Comparison of ENCODE assay signal across 9 cellular contexts in the genomic region with DNA sequence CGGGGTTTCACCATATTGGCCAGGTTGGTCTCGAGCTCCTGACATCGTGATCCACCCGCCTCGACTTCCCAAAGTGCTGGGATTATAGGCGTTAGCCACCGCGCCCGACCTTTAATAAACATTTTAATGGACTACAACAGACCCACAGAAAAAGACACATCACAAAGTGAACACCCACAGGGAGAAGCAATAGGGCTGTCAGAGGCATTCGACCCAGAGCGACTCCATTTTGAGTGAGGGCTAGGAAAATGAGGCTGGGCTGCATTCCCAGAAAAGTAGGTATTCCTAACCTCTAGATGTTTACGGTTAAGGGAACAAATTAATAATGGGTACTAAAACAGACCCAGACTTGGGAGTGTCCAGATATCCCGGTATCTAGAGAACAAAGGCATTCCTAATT. TPM values are rescaled to one million over a fixed set of nuclear protein-coding genes. Genes with fewer than 3 reads are reported as not detected.
DNase-seq lines count a peak whose midpoint lies in the region; ATAC-seq, FAIRE-seq and TF ChIP-seq lines count a peak whose summit lies in the region.
"Had no signal": no experiment of that assay in that cellular context is flagged by ENCODE, and none has a peak within 500 bp of the region (broad histone marks: within the 10 kb centered on the region; RNA-seq: fewer than 3 reads in every experiment).

No MANE protein-coding gene starts in this region.

- FAIRE-seq in astrocyte (lab: Jason Lieb, UNC) = no peak

- H3K9me3 ChIP-seq in astrocyte (ENCODE audit: insufficient read depth, low read depth, low read length) = peaks cover 3% of the 10 kb centered on the region
- H3K9me3 ChIP-seq in thoracic aorta = peaks cover 22% of the 10 kb centered on the region

- peaks cover 23% of the 10 kb centered on the region for H3K4me1 Mint-ChIP-seq in activated CD8-positive, alpha-beta memory T cell treated with anti-CD3 and anti-CD28 coated beads, Interleukin-2, amount 10 ng/mL, durations not matched to agents 7 days and 5 days
- peaks cover 21% of the 10 kb centered on the region for H3K4me1 Mint-ChIP-seq in astrocyte (ENCODE audit: low read depth, unreplicated experiment)

- peak overlapping the region; percentile 90 for H3K4me3 Mint-ChIP-seq in activated CD8-positive, alpha-beta memory T cell treated with anti-CD3 and anti-CD28 coated beads, Interleukin-2, amount 10 ng/mL, durations not matched to agents 7 days and 5 days
- peak overlapping the region; percentile 92 for H3K4me3 Mint-ChIP-seq in astrocyte (ENCODE audit: unreplicated experiment)

- H3K9me3 Mint-ChIP-seq in activated CD8-positive, alpha-beta memory T cell treated with anti-CD3 and anti-CD28 coated beads, Interleukin-2, amount 10 ng/mL, durations not matched to agents 7 days and 5 days (ENCODE audit: low read depth) = peaks cover 26% of the 10 kb centered on the region
- H3K9me3 Mint-ChIP-seq in astrocyte (ENCODE audit: unreplicated experiment) = peaks cover 2% of the 10 kb centered on the region

- ATAC-seq in activated CD8-positive, alpha-beta memory T cell treated with anti-CD3 and anti-CD28 coated beads, Interleukin-2, amount 10 ng/mL, durations not matched to agents 7 days and 5 days = no peak
- no peak for ATAC-seq in thoracic aorta (ENCODE audit: insufficient number of reproducible peaks, low FRiP score, low read depth)

- H3K27ac Mint-ChIP-seq in activated CD8-positive, alpha-beta memory T cell treated with anti-CD3 and anti-CD28 coated beads, Interleukin-2, amount 10 ng/mL, durations not matched to agents 7 days and 5 days = peak overlapping the region; percentile 84
- peak overlapping the region; percentile 86 for H3K27ac Mint-ChIP-seq in astrocyte (ENCODE audit: unreplicated experiment)

- peak overlapping the region; percentile 75 for H2AFZ ChIP-seq in astrocyte (ENCODE audit: low read depth, low read length)

- peaks cover 54% of the 10 kb centered on the region for H3K79me2 ChIP-seq in astrocyte (ENCODE audit: insufficient read depth, low read length)

- CTCF ChIA-PET in activated CD8-positive, alpha-beta memory T cell treated with anti-CD3 and anti-CD28 coated beads, Interleukin-2, amount 10 ng/mL, durations not matched to agents 7 days and 5 days (lab: Charles Lee) = interaction anchor here (1.3 kb wide), 1 partner anchor 49 kb away, joined by 3 read pairs; the partner anchor contains the start of gene ZNF544

- peak overlapping the region; percentile 95 for H3K4me3 ChIP-seq in astrocyte (ENCODE audit: insufficient read depth, low read depth, low read length)
- H3K4me3 ChIP-seq in kidney epithelial cell (ENCODE audit: low read depth, low read length) = peak overlapping the region; percentile 74
- H3K4me3 ChIP-seq in thoracic aorta = peak overlapping the region; percentile 85

- no peak for TF ChIP-seq CTCF in astrocyte (IDR thresholded peaks at IDR 0.05; ENCODE audit: insufficient read depth, low read depth, low read length)
- no peak for TF ChIP-seq CTCF in kidney epithelial cell (IDR thresholded peaks at IDR 0.05; ENCODE audit: insufficient read depth, low read length, poor library complexity, severe bottlenecking)
- no peak for TF ChIP-seq CTCF in thoracic aorta (IDR thresholded peaks at IDR 0.05)

- H3K9ac ChIP-seq in astrocyte (ENCODE audit: low read length) = peak overlapping the region; percentile 95

- H3K4me1 ChIP-seq in astrocyte (ENCODE audit: insufficient read depth, low read length) (peaks cover 10% of the 10 kb centered on the region), thoracic aorta (ENCODE audit: control insufficient read depth in 1 of 2, low read depth in 2 of 2) (peaks cover 4 to 18% of the 10 kb centered on the region in 2 donors)

- H4K20me1 ChIP-seq in astrocyte (ENCODE audit: insufficient read depth, low read length) = peaks cover 17% of the 10 kb centered on the region

- DNase-seq in activated CD8-positive, alpha-beta memory T cell treated with anti-CD3 and anti-CD28 coated beads, Interleukin-2, amount 10 ng/mL, durations not matched to agents 7 days and 5 days = no peak
- DNase-seq in activated CD8-positive, alpha-beta memory T cell treated with anti-CD3 and anti-CD28 coated beads for 24 hours = no peak
- DNase-seq in astrocyte (ENCODE audit: low read depth) (no peak), kidney epithelial cell (ENCODE audit: low read depth) (no peak), thoracic aorta (ENCODE audit: low spot score) (no peak), MV-4-11 (lab: John Stamatoyannopoulos, UW) (no peak), T-helper 9 cell (no peak), NCI-H2107 (lab: John Stamatoyannopoulos, UW) (no peak)
- DNase-seq: EL had no signal

- H3K4me2 ChIP-seq in astrocyte (ENCODE audit: low read length) = peak overlapping the region; percentile 89

- H3K27me3 Mint-ChIP-seq in activated CD8-positive, alpha-beta memory T cell treated with anti-CD3 and anti-CD28 coated beads, Interleukin-2, amount 10 ng/mL, durations not matched to agents 7 days and 5 days = no peaks in the 10 kb centered on the region
- no peaks in the 10 kb centered on the region for H3K27me3 Mint-ChIP-seq in astrocyte (ENCODE audit: low read depth, unreplicated experiment)

- peak overlapping the region; percentile 93 for H3K27ac ChIP-seq in astrocyte (ENCODE audit: low read depth, low read length)
- H3K27ac ChIP-seq in thoracic aorta = peak overlapping the region; percentile 80 to 86

- no peaks in the 10 kb centered on the region for H3K27me3 ChIP-seq in astrocyte (ENCODE audit: insufficient read depth, low read length)
- H3K27me3 ChIP-seq in kidney epithelial cell (ENCODE audit: control insufficient read depth, insufficient read depth, low read length) = no peaks in the 10 kb centered on the region
- H3K27me3 ChIP-seq in thoracic aorta (replicated peaks; ENCODE audit: insufficient read depth) = no peaks in the 10 kb centered on the region

- H3K36me3 ChIP-seq in astrocyte (ENCODE audit: insufficient read depth, low read length) (peaks cover 5% of the 10 kb centered on the region), kidney epithelial cell (ENCODE audit: control insufficient read depth, insufficient read depth, low read length) (no peaks in the 10 kb centered on the region), thoracic aorta (peaks cover 7% of the 10 kb centered on the region)

- peaks cover 58% of the 10 kb centered on the region for H3K36me3 Mint-ChIP-seq in activated CD8-positive, alpha-beta memory T cell treated with anti-CD3 and anti-CD28 coated beads, Interleukin-2, amount 10 ng/mL, durations not matched to agents 7 days and 5 days
- H3K36me3 Mint-ChIP-seq in astrocyte (ENCODE audit: low read depth, unreplicated experiment) = peaks cover 34% of the 10 kb centered on the region

RNA-seq across cellular contexts. Expression of gene ZNF8, which starts 1.0 kb away (rescaled TPM):
- 1 to 10 TPM; 4.8 to 5.0 TPM for total RNA-seq in activated CD8-positive, alpha-beta memory T cell treated with anti-CD3 and anti-CD28 coated beads, Interleukin-2, amount 10 ng/mL, durations not matched to agents 7 days and 5 days
- 10.0 and 10.4 TPM in 2 replicates for total RNA-seq in astrocyte
- total RNA-seq in kidney epithelial cell = 7.1 and 9.4 TPM in 2 replicates
- total RNA-seq in thoracic aorta = 10 to 100 TPM; 11.4 to 12.0 TPM

RNA-seq across cellular contexts. Expression of gene ERVK3-1, which starts 27.4 kb away (rescaled TPM):
- 10 to 100 TPM; 78.3 to 82.7 TPM for total RNA-seq in activated CD8-positive, alpha-beta memory T cell treated with anti-CD3 and anti-CD28 coated beads, Interleukin-2, amount 10 ng/mL, durations not matched to agents 7 days and 5 days
- total RNA-seq in astrocyte (34.6 and 40.9 TPM in 2 replicates), kidney epithelial cell (44.9 and 48.3 TPM in 2 replicates), thoracic aorta (10 to 100 TPM; 37.4 to 87.9 TPM)

RNA-seq across cellular contexts. Expression of gene ZNF544, which starts 49.0 kb away (rescaled TPM):
- 10 to 100 TPM; 48.0 to 68.4 TPM for total RNA-seq in activated CD8-positive, alpha-beta memory T cell treated with anti-CD3 and anti-CD28 coated beads, Interleukin-2, amount 10 ng/mL, durations not matched to agents 7 days and 5 days
- total RNA-seq in astrocyte (23.4 and 23.7 TPM in 2 replicates), kidney epithelial cell (34.4 and 40.6 TPM in 2 replicates), thoracic aorta (10 to 100 TPM; 23.8 to 25.6 TPM)

RNA-seq across cellular contexts. Expression of gene ZSCAN22, which starts 49.0 kb away (rescaled TPM):
- 1 to 10 TPM; 4.4 to 6.3 TPM for total RNA-seq in activated CD8-positive, alpha-beta memory T cell treated with anti-CD3 and anti-CD28 coated beads, Interleukin-2, amount 10 ng/mL, durations not matched to agents 7 days and 5 days
- total RNA-seq in astrocyte (2.7 and 3.1 TPM in 2 replicates), kidney epithelial cell (2.0 and 4.0 TPM in 2 replicates), thoracic aorta (1 to 10 TPM; 1.1 to 4.2 TPM)
